ENCODE assay signal across 11 cellular contexts in genomic region chr1:153699116-153699515, GRCh38. TPM values are rescaled to one million over a fixed set of nuclear protein-coding genes. Genes with fewer than 3 reads are reported as not detected.
DNase-seq lines count a peak whose midpoint lies in the region; ATAC-seq and TF ChIP-seq lines count a peak whose summit lies in the region.
"Had no signal": no experiment of that assay in that cellular context is flagged by ENCODE, and none has a peak within 500 bp of the region (broad histone marks: within the 10 kb centered on the region; RNA-seq: fewer than 3 reads in every experiment).

No MANE protein-coding gene starts in this region.

- ATAC-seq in omental fat pad (ENCODE audit: low FRiP score) (peak; percentile 68), GM21447 (IDR thresholded peaks at IDR 0.05; ENCODE audit: unreplicated experiment) (no peak), HG03280 (IDR thresholded peaks at IDR 0.05; ENCODE audit: unreplicated experiment) (no peak)

- CTCF ChIA-PET in AG04449 (lab: Yijun Ruan, JAX), result interaction anchor here (0.9 to 1.5 kb wide), 4 partner anchors 20 to 288 kb away, joined by 3 to 6 read pairs (median 3); partner anchors contain the start of gene NPR1

- peak; percentile 12 for DNase-seq in AG04449 (ENCODE audit: low read depth, low spot score)
- DNase-seq in NCI-H226, result peak; percentile 71
- DNase-seq in fibroblast of gingiva (ENCODE audit: low read depth), result peak; percentile 68
- DNase-seq in omental fat pad (ENCODE audit: low spot score), result no peak
- no peak for DNase-seq in NCI-H2081 (lab: John Stamatoyannopoulos, UW)
- no peak for DNase-seq in activated CD4-positive, alpha-beta T cell treated with anti-CD3 and anti-CD28 coated beads, Interleukin-2, amount 50 U/mL, for 1 hour
- DNase-seq: cortex of kidney had no signal

- TF ChIP-seq CTCF in AG04449 (IDR thresholded peaks at IDR 0.05; ENCODE audit: insufficient read depth, low read length, missing control alignments), result no peak
- no peak for TF ChIP-seq CTCF in omental fat pad (IDR thresholded peaks at IDR 0.05)

- no peak overlapping the region for H3K4me3 ChIP-seq in AG04449 (ENCODE audit: low read depth, low read length)

- POLR2A ChIA-PET in AG04449 (lab: Yijun Ruan, JAX), result no interaction called here

RNA-seq across cellular contexts. Expression of gene NPR1, which starts 20.6 kb away (rescaled TPM):
- total RNA-seq in omental fat pad, result 100 to 1,000 TPM in 3 of 4 donors, 10 to 100 TPM in 1; 87.3 to 203 (median 120) TPM
- total RNA-seq: activated T-helper 2 cell treated with anti-CD3 and anti-CD28 coated beads, Interferon-gamma antibody, Interleukin-2, Interleukin-4, amounts not matched to agents 10 μg/mL and 5 μg/mL and 100 μg/mL, durations not matched to agents 14 hours and 24 hours and 36 hours; HT-29 had no signal

RNA-seq across cellular contexts. Expression of gene ILF2, which starts 28.3 kb away (rescaled TPM):
- total RNA-seq in omental fat pad, result 100 to 1,000 TPM in 3 of 4 donors, 10 to 100 TPM in 1; 80.2 to 201 (median 122) TPM

RNA-seq across cellular contexts. Expression of gene INTS3, which starts 28.7 kb away (rescaled TPM):
- total RNA-seq in omental fat pad, result 10 to 100 TPM; 28.6 to 65.3 (median 34.8) TPM

RNA-seq across cellular contexts. Expression of gene SNAPIN, which starts 40.6 kb away (rescaled TPM):
- 10 to 100 TPM; 40.2 to 62.2 (median 54.8) TPM for total RNA-seq in omental fat pad

Comparison
In these comparisons a context has a peak if more than half of its experiments do, and no peak if none do; other contexts are left out.
1. DNase-seq: peak in AG04449 (single experiment), NCI-H226 (single experiment) and fibroblast of gingiva (single experiment); none in omental fat pad (single experiment), NCI-H2081 (0 of 2) and activated CD4-positive, alpha-beta T cell treated with anti-CD3 and anti-CD28 coated beads, Interleukin-2, amount 50 U/mL, for 1 hour (single experiment).